In the genomic region with DNA sequence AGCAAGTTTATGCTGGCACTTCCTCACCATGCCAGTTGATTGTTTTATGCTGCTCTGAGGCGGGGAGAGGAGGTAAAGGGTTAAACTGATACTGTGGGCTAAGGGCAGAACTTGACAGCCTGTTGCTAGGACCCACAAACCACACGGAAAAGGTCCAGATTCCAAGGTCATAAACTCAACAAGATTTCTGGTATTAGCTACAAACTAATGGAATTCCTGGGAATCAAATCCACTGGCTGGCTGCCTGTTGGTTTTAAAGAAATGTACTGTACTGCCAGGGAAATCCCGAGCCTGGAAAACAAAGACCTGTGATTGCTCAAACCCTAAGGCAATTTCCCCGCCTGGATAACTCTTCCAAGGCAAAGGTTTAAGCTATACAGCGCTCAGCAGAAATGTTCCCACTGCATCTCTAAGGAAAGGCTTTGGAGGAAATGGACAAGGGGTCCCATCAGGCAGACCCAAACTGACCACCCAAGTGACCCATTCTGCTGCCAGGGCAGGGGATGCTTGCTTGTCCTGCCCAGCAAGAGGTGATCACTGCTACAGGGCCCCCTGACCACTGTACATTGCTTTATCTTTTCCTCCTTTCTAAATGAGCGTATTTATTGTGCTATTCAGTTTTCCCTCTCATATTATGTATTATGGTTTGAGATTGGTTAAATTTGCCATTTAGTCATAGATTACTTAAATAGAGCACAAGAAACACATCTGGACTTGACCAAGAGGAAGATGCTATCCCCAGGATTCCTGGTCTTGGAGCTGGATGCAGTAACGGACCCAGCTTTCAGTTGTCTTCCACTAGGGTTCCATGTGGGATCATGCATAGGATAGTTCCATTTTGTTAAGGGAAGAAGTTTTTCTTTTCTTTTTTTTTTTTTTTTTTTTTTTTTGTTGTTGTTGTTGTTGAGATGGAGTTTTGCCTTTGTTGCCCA, we compare ENCODE assay signal across 11 cellular contexts.
DNase-seq lines count a peak whose midpoint lies in the region; ATAC-seq, FAIRE-seq and TF ChIP-seq lines count a peak whose summit lies in the region.
"Had no signal": no experiment of that assay in that cellular context is flagged by ENCODE, and none has a peak within 500 bp of the region (broad histone marks: within the 10 kb centered on the region; RNA-seq: fewer than 3 reads in every experiment).

No MANE protein-coding gene starts in this region.

- no peak for TF ChIP-seq POLR2A in GM18505 (IDR thresholded peaks at IDR 0.05; ENCODE audit: borderline replicate concordance, extremely low read depth, insufficient read depth, insufficient read length)

- intact Hi-C loops in sciatic nerve (cut with DNase I): no loop called here

- in situ Hi-C loops in GM13976 (cut with MboI; ENCODE audit: low sequenced_read_pairs, unreplicated experiment): no loop called here

- no peak for FAIRE-seq in frontal cortex (lab: Jason Lieb, UNC)
- FAIRE-seq: endometrium had no signal

- DNase-seq in GM03348 (ENCODE audit: low spot score): peak; percentile 75
- peak; percentile 98 for DNase-seq in astrocyte of the hippocampus (ENCODE audit: low read depth, low spot score)
- peak; percentile 62 for DNase-seq in hepatic stellate cell (ENCODE audit: low spot score)
- peak; percentile 73 for DNase-seq in sciatic nerve (ENCODE audit: low spot score)
- DNase-seq in frontal cortex (ENCODE audit: low spot score in 2 of 2): no peak
- no peak for DNase-seq in mesenteric fat pad (ENCODE audit: low spot score)
- no peak for DNase-seq in GM13976 (ENCODE audit: low spot score)
- DNase-seq: H9, KBM-7 had no signal

- no peak for TF ChIP-seq CTCF in GM13976 (IDR thresholded peaks at IDR 0.05; ENCODE audit: borderline replicate concordance, control extremely low read depth, extremely low read depth, insufficient read depth, missing control alignments)

- ATAC-seq in sciatic nerve (peak; percentile 89), GM18505 (IDR thresholded peaks at IDR 0.05; ENCODE audit: unreplicated experiment) (no peak)

Comparison
In these comparisons a context has a peak if more than half of its experiments do, and no peak if none do; other contexts are left out.
1. DNase-seq: peak in GM03348 (single experiment), astrocyte of the hippocampus (single experiment), hepatic stellate cell (single experiment) and sciatic nerve (single experiment); none in frontal cortex (0 of 2), mesenteric fat pad (single experiment) and GM13976 (single experiment).